Comparison of ENCODE assay signal across 28 cellular contexts in genomic region chr22:25509391-25509791, GRCh38. TPM values are rescaled to one million over a fixed set of nuclear protein-coding genes. Genes with fewer than 3 reads are reported as not detected.
A peak's percentile ranks its signal among the peaks of the same experiment; 100 is the strongest.
DNase-seq lines count a peak whose midpoint lies in the region; ATAC-seq and TF ChIP-seq lines count a peak whose summit lies in the region.
"Had no signal": no experiment of that assay in that cellular context is flagged by ENCODE, and none has a peak within 500 bp of the region (broad histone marks: within the 10 kb centered on the region; RNA-seq: fewer than 3 reads in every experiment).

No MANE protein-coding gene starts in this region.

- H3K4ac ChIP-seq in IMR-90 (ENCODE audit: low read depth, low read length) = no peak overlapping the region

- no peak overlapping the region for H3K4me2 ChIP-seq in IMR-90 (ENCODE audit: low read depth, low read length)
- H3K4me2 ChIP-seq: neural progenitor cell had no signal

- no peak overlapping the region for H2BK120ac ChIP-seq in IMR-90 (ENCODE audit: low read depth, low read length)

- no peak overlapping the region for H2AK5ac ChIP-seq in IMR-90 (ENCODE audit: low read depth, low read length)

- peak; percentile 21; the same call in 1 of the 2 replicates for ATAC-seq in IMR-90 (ENCODE audit: low read depth)
- no peak for ATAC-seq in HG03095 (IDR thresholded peaks at IDR 0.05; ENCODE audit: unreplicated experiment)
- ATAC-seq in GM18867 (IDR thresholded peaks at IDR 0.05; ENCODE audit: unreplicated experiment) = no peak
- ATAC-seq: activated T-cell treated with anti-CD3 and anti-CD28 coated beads, Interleukin-2, amount 50 U/mL, for 72 hours; CD8-positive, alpha-beta T cell; GM12878; HCT116; left colon; PC-3 had no signal

- no peak overlapping the region for H2BK5ac ChIP-seq in IMR-90 (ENCODE audit: low read depth, low read length, poor library complexity, severe bottlenecking)

- no peak for TF ChIP-seq RAD21 in IMR-90 (IDR thresholded peaks at IDR 0.05; ENCODE audit: low read length)

- DNase-seq in IMR-90 (peak; percentile 44), Peyer's patch (peak in 1 of 3 donors; percentile 56), cerebellar cortex (ENCODE audit: low spot score) (peak; percentile 36), mucosa of gallbladder (ENCODE audit: low spot score) (peak; percentile 42), RPMI8226 (no peak), GM13977 (ENCODE audit: low spot score) (no peak)
- DNase-seq: activated CD4-positive, alpha-beta memory T cell treated with anti-CD3 and anti-CD28 coated beads for 36 hours; activated CD4-positive, alpha-beta T cell treated with anti-CD3 and anti-CD28 coated beads for 1 hour; activated T-cell treated with anti-CD3 and anti-CD28 coated beads, Interleukin-2, amount 50 U/mL, for 72 hours; AML-193; CD8-positive, alpha-beta T cell; EL; immature natural killer cell; left colon; NCI-H1048; NCI-H510A treated with DMSO at 0.1 percent for 48 hours; NK-92 treated with Interleukin-12 subunit alpha and Interleukin-12 subunit beta, amount 100 ng/mL, for 24 hours; PC-3; posterior cingulate gyrus; spleen; stomach; T-helper 2 cell had no signal

- in situ Hi-C loops in IMR-90 (cut with MboI; ENCODE audit: low sequenced_read_pairs) (no loop called here), GM13977 (cut with MboI; ENCODE audit: low pct_unique_long_range_greater_than_20kb, low sequenced_read_pairs, unreplicated experiment) (no loop called here)

- H3K14ac ChIP-seq in IMR-90 (replicated peaks; ENCODE audit: low read depth, low read length) = no peak overlapping the region

- no peaks in the 10 kb centered on the region for H4K20me1 ChIP-seq in IMR-90 (ENCODE audit: insufficient read depth, low read length)

- WGBS in IMR-90 (ENCODE audit: extremely low coverage in 2 of 2, insufficient read length in 1 of 2), 2 experiments = 6% methylated on average over 5 of the region's 5 CpGs; no CpG with 5 or more reads in 1 of the 2 experiments

- H3K4me3 ChIP-seq in IMR-90 (ENCODE audit: insufficient read depth, low read depth, low read length) = no peak overlapping the region
- H3K4me3 ChIP-seq in Peyer's patch = no peak overlapping the region
- H3K4me3 ChIP-seq: GM12878, neural progenitor cell, right atrium auricular region, spleen, stomach had no signal

- POLR2A ChIA-PET in IMR-90 (lab: Charles Lee; ENCODE audit: unreplicated experiment) = no interaction called here

- H3K36me3 ChIP-seq in IMR-90 (ENCODE audit: control insufficient read depth, insufficient read depth, low read length) (peaks cover 10% of the 10 kb centered on the region), Peyer's patch (no peaks in the 10 kb centered on the region)
- H3K36me3 ChIP-seq: neural progenitor cell had no signal

- intact Hi-C loops in IMR-90 (cut with micrococcal nuclease) = no loop called here

- BruUV-seq in IMR-90 (replicated peaks; lab: Mats Ljungman, UMichigan) = no TSS peak

- H3K4me1 ChIP-seq in IMR-90 (ENCODE audit: control insufficient read depth, insufficient read depth, low read length) = no peaks in the 10 kb centered on the region; the same call in 1 of the 2 replicates
- no peaks in the 10 kb centered on the region for H3K4me1 ChIP-seq in Peyer's patch
- H3K4me1 ChIP-seq: neural progenitor cell, right atrium auricular region, spleen had no signal

- H3K9me3 ChIP-seq in IMR-90 (ENCODE audit: control insufficient read depth, insufficient read depth, low read length) (no peaks in the 10 kb centered on the region), Peyer's patch (no peaks in the 10 kb centered on the region)
- H3K9me3 ChIP-seq: right atrium auricular region, spleen, stomach had no signal

- no peak overlapping the region for H3K56ac ChIP-seq in IMR-90 (ENCODE audit: extremely low read depth, insufficient read depth, low read length)

- H2AK9ac ChIP-seq in IMR-90 (replicated peaks; ENCODE audit: low read depth, low read length, poor library complexity) = peak overlapping the region; percentile 56

- H3K79me1 ChIP-seq in IMR-90 (ENCODE audit: low read depth in 1 of 2, low read length in 2 of 2) = no peaks in the 10 kb centered on the region

- no peak overlapping the region for H4K91ac ChIP-seq in IMR-90 (ENCODE audit: insufficient read depth, low read depth, low read length)

- H3K9ac ChIP-seq in IMR-90 (ENCODE audit: low read depth, low read length) = no peak overlapping the region
- H3K9ac ChIP-seq: neural progenitor cell had no signal

- dilution Hi-C loops in IMR-90 (cut with HindIII; ENCODE audit: low sequenced_read_pairs, unreplicated experiment) = no loop called here

- H3K27me3 ChIP-seq in IMR-90 (ENCODE audit: control insufficient read depth, insufficient read depth, low read length) = no peaks in the 10 kb centered on the region
- H3K27me3 ChIP-seq in Peyer's patch = no peaks in the 10 kb centered on the region
- H3K27me3 ChIP-seq: neural progenitor cell, right atrium auricular region, spleen, stomach had no signal

- H2BK15ac ChIP-seq in IMR-90 (ENCODE audit: low read depth, low read length) = no peak overlapping the region

- H3K18ac ChIP-seq in IMR-90 (ENCODE audit: low read depth, low read length) = no peak overlapping the region

- no peak overlapping the region for H2AFZ ChIP-seq in IMR-90 (replicated peaks; ENCODE audit: low read length, poor library complexity)
- H2AFZ ChIP-seq: neural progenitor cell had no signal

- TF ChIP-seq POLR2A in IMR-90 (IDR thresholded peaks at IDR 0.05; ENCODE audit: low read depth, low read length) (no peak), Peyer's patch (IDR thresholded peaks at IDR 0.05) (no peak)

- H3K27ac ChIP-seq in IMR-90 (ENCODE audit: insufficient read depth, low read length) = no peak overlapping the region; the same call in 1 of the 2 replicates
- peak overlapping the region in 3 of 4 donors; percentile 10 to 49 (median 19) for H3K27ac ChIP-seq in Peyer's patch
- H3K27ac ChIP-seq: neural progenitor cell, right atrium auricular region, spleen had no signal

- no peak overlapping the region for H4K5ac ChIP-seq in IMR-90 (ENCODE audit: low read depth, low read length)

- no peaks in the 10 kb centered on the region for H3K9me1 ChIP-seq in IMR-90 (ENCODE audit: insufficient read depth, low read length)

- H2BK20ac ChIP-seq in IMR-90 (ENCODE audit: low read depth, low read length) = no peak overlapping the region

- no peak overlapping the region for H3K23ac ChIP-seq in IMR-90 (ENCODE audit: low read depth, low read length)

- TF ChIP-seq CTCF in IMR-90 (conservative IDR thresholded peaks at IDR 0.05; ENCODE audit: low read depth, low read length) (no peak), Peyer's patch (IDR thresholded peaks at IDR 0.05) (no peak), GM13977 (IDR thresholded peaks at IDR 0.05; ENCODE audit: extremely low read depth, insufficient read depth, missing control alignments) (no peak)

- CTCF ChIA-PET in IMR-90 (lab: Yijun Ruan, JAX) = no interaction called here

- H4K8ac ChIP-seq in IMR-90 (ENCODE audit: low read depth in 2 of 2, low read length in 2 of 2) = no peak overlapping the region

TF ChIP-seq in IMR-90, 13 proteins besides CTCF, POLR2A, EP300 and RAD21:
- no peak for TF ChIP-seq USF2 (IDR thresholded peaks at IDR 0.05; ENCODE audit: low read depth, low read length)
- no peak for TF ChIP-seq CHD1 (IDR thresholded peaks at IDR 0.05; ENCODE audit: low read depth, low read length)
- no peak for TF ChIP-seq CEBPB (IDR thresholded peaks at IDR 0.05; ENCODE audit: low read depth, low read length)
- TF ChIP-seq BHLHE40 (IDR thresholded peaks at IDR 0.05; ENCODE audit: low read depth, low read length) = no peak
- TF ChIP-seq ELK1 (IDR thresholded peaks at IDR 0.05; ENCODE audit: borderline replicate concordance, low read depth, low read length) = no peak
- TF ChIP-seq SMC3 (IDR thresholded peaks at IDR 0.05; ENCODE audit: low read depth, low read length) = no peak
- TF ChIP-seq MXI1 (IDR thresholded peaks at IDR 0.05; ENCODE audit: borderline replicate concordance, low read depth, low read length) = no peak
- TF ChIP-seq MAFK (IDR thresholded peaks at IDR 0.05; ENCODE audit: low read depth, low read length) = no peak
- TF ChIP-seq MAZ (IDR thresholded peaks at IDR 0.05; ENCODE audit: borderline replicate concordance, low read depth, low read length) = no peak
- no peak for TF ChIP-seq FOS (IDR thresholded peaks at IDR 0.05; ENCODE audit: low read depth, low read length)
- no peak for TF ChIP-seq NFE2L2 (IDR thresholded peaks at IDR 0.05; ENCODE audit: low read depth, low read length)
- no peak for TF ChIP-seq RCOR1 (IDR thresholded peaks at IDR 0.05; ENCODE audit: insufficient replicate concordance, low read length)
- TF ChIP-seq RFX5 (IDR thresholded peaks at IDR 0.05; ENCODE audit: low read depth, low read length) = no peak

RNA-seq across cellular contexts. Expression of gene GRK3, which starts 55.1 kb away (rescaled TPM):
- total RNA-seq in IMR-90 (2012; rRNA removed) = 1.6 and 1.9 TPM in 2 replicates
- 0.58 and 0.80 TPM in 2 replicates for polyA plus RNA-seq in IMR-90 (2012; rRNA removed)
- polyA plus RNA-seq in IMR-90 (2012; cell fraction: cytosol; rRNA removed) = 0.15 and 0.23 TPM in 2 replicates
- polyA plus RNA-seq in IMR-90 (2012; cell fraction: nucleus; rRNA removed; ENCODE audit: low replicate concordance) = 0.22 and 1.1 TPM in 2 replicates
- 10 to 100 TPM in 1 of 4 donors, 1 to 10 TPM in 3; 2.0 to 12.4 (median 3.6) TPM for total RNA-seq in Peyer's patch
- total RNA-seq in mucosa of gallbladder = 7.3 TPM

Comparison
In these comparisons a context has a peak if more than half of its experiments do, and no peak if none do; other contexts are left out.
1. DNase-seq: peak in IMR-90 (single experiment), cerebellar cortex (single experiment) and mucosa of gallbladder (single experiment); none in RPMI8226 (single experiment) and GM13977 (single experiment).